ENCODE assay signal across 2 cellular contexts in the genomic region with DNA sequence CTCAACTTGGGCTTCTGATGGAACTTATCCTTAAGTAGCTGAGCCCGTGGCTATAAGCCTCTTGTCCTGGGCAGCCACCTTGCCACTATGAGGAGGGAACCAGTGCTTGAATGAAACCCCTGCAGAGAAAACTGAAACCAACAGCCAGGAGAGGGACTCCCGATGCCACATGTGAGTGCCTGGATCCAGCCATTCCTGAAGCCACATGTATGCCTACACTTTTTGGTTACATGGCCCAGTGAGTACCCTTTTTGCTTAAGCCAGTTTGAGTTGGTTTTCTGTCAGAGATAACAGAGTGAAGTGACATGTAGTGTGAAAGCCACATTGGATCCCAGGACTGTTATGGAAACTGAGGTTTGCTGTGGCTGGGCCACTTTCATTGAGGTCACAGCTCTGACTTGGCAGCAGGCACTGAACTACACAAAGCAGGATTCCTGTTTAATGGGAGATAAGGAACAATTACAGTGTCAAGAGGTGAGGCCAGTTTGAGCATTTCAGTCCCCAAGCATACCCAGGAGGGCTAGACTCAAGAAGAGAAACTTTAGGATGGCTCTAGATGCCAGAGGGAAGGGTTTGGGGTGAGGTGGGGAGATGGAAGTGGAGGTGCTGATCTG.
TF ChIP-seq lines count a peak whose summit lies in the region.

No MANE protein-coding gene starts in this region.

TF ChIP-seq in A549, 52 proteins besides CTCF, POLR2A, EP300 and RAD21 (continued from another document):
- TF ChIP-seq EHF (CRISPR knock-in tag; IDR thresholded peaks at IDR 0.05) (no peak), ZSCAN20 (CRISPR knock-in tag; IDR thresholded peaks at IDR 0.05) (no peak), KDM1A (IDR thresholded peaks at IDR 0.05; ENCODE audit: low read depth) (no peak), HOXB13 (CRISPR knock-in tag; IDR thresholded peaks at IDR 0.05; ENCODE audit: low read depth) (no peak)

TF ChIP-seq in IMR-90, 13 proteins besides CTCF, POLR2A, EP300 and RAD21 (continued from another document):
- TF ChIP-seq ELK1 (IDR thresholded peaks at IDR 0.05; ENCODE audit: borderline replicate concordance, low read depth, low read length) = no peak
- TF ChIP-seq NFE2L2 (IDR thresholded peaks at IDR 0.05; ENCODE audit: low read depth, low read length) = no peak
- no peak for TF ChIP-seq BHLHE40 (IDR thresholded peaks at IDR 0.05; ENCODE audit: low read depth, low read length)
- TF ChIP-seq MXI1 (IDR thresholded peaks at IDR 0.05; ENCODE audit: borderline replicate concordance, low read depth, low read length) = no peak
